16 cellular contexts compared by ENCODE assay signal in the genomic region with DNA sequence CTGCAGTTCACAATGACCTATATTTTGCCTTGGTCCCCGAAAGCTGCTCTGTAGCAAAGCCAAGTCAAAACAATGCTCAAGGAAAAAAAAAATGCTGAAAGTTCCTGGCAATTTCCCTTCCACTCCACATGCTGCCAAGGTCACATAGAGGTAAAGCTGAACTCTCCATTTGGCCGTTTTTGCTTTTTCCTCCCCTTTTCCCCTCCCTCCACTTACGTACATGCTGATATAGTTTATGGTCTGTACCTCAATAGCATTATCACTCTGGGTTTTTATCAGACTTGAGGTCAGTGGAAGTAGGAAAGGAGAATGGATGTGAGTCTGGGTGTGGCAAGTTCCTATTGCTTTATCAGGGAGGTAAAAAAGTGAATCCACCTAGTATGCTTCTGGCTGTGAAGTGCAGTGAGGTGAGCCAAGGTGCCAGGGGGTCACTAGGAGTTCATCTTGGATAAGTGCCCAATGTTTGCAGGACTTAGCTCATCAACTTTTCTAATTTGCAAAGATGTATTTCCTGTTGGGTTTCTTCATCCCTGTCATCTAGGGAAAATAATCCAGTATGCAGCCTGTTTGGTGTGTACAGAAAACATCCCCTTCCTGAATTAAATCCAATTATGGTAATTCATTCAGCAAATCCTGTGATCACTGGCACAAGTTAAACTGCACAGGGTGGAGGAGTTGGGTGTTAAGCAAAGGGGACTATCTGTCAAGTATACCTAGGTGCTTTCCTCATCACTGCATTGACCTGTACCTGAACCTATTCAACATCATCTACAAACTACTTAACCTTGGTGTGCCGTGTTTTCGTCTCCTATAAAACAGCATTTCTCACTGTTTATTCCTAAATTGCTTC.
A peak's percentile ranks its signal among the peaks of the same experiment; 100 is the strongest.
DNase-seq lines count a peak whose midpoint lies in the region; ATAC-seq and TF ChIP-seq lines count a peak whose summit lies in the region.
"Had no signal": no experiment of that assay in that cellular context is flagged by ENCODE, and none has a peak within 500 bp of the region (broad histone marks: within the 10 kb centered on the region; RNA-seq: fewer than 3 reads in every experiment).

No MANE protein-coding gene starts in this region.

- H3K4me3 Mint-ChIP-seq in Calu3 (ENCODE audit: low read depth, unreplicated experiment), result no peak overlapping the region
- H3K4me3 Mint-ChIP-seq: CD4-positive, alpha-beta T cell; natural killer cell treated with Interleukin-12 subunit alpha and Interleukin-12 subunit beta and Interleukin-15 and Interleukin-18, amount 100 ng/mL, for 72 hours; stimulated activated naive CD8-positive, alpha-beta T cell treated with anti-CD3 and anti-CD28 coated beads, Interleukin-15, Interleukin-2, amounts not matched to agents 100 ng/mL and 50 ng/mL, for 24 hours had no signal

- H3K36me3 ChIP-seq in mucosa of descending colon (ENCODE audit: low read depth), result no peaks in the 10 kb centered on the region

- H3K27me3 Mint-ChIP-seq in Calu3 (ENCODE audit: unreplicated experiment), result no peaks in the 10 kb centered on the region
- H3K27me3 Mint-ChIP-seq: CD4-positive, alpha-beta T cell; natural killer cell treated with Interleukin-12 subunit alpha and Interleukin-12 subunit beta and Interleukin-15 and Interleukin-18, amount 100 ng/mL, for 72 hours; stimulated activated naive CD8-positive, alpha-beta T cell treated with anti-CD3 and anti-CD28 coated beads, Interleukin-15, Interleukin-2, amounts not matched to agents 100 ng/mL and 50 ng/mL, for 24 hours had no signal

- peaks cover 44% of the 10 kb centered on the region for H3K4me1 ChIP-seq in mucosa of descending colon (ENCODE audit: low read depth)

- CTCF ChIA-PET in Calu3 (lab: Charles Lee), result no interaction called here

- no TSS peak for BruUV-seq in Calu3 (replicated peaks; lab: Mats Ljungman, UMichigan)

- H3K36me3 Mint-ChIP-seq in Calu3 (ENCODE audit: insufficient read depth, unreplicated experiment), result no peaks in the 10 kb centered on the region
- H3K36me3 Mint-ChIP-seq: natural killer cell treated with Interleukin-12 subunit alpha and Interleukin-12 subunit beta and Interleukin-15 and Interleukin-18, amount 100 ng/mL, for 72 hours had no signal

- no peak for TF ChIP-seq CTCF in Calu3 (IDR thresholded peaks at IDR 0.05; ENCODE audit: unreplicated experiment)
- TF ChIP-seq CTCF in epithelial cell of esophagus (IDR thresholded peaks at IDR 0.05; ENCODE audit: insufficient read depth, low read depth, low read length, missing control alignments), result no peak
- no peak for TF ChIP-seq CTCF in mucosa of descending colon (IDR thresholded peaks at IDR 0.05)

- peak; percentile 41 for DNase-seq in Calu3
- DNase-seq in NCI-H69 (lab: John Stamatoyannopoulos, UW), result peak; percentile 27
- DNase-seq in epithelial cell of esophagus (ENCODE audit: low read depth), result peak; percentile 48
- DNase-seq in mucosa of descending colon, result peak in 2 of 3 donors; percentile 56 to 71
- DNase-seq in KG1 (lab: John Stamatoyannopoulos, UW), result no peak
- DNase-seq: activated CD8-positive, alpha-beta memory T cell treated with anti-CD3 and anti-CD28 coated beads for 24 hours; activated effector memory CD4-positive, alpha-beta T cell treated with anti-CD3 and anti-CD28 coated beads, Interleukin-2, amount 50 U/mL, for 16 hours; CD4-positive, alpha-beta T cell; IMR-90; NCI-H1048; NCI-H510A; SHP77 treated with DMSO at 0.1 percent for 48 hours had no signal

- H3K4me3 ChIP-seq in epithelial cell of esophagus (ENCODE audit: low read length) (no peak overlapping the region), mucosa of descending colon (no peak overlapping the region)

- no peaks in the 10 kb centered on the region for H3K9me3 ChIP-seq in mucosa of descending colon

- ATAC-seq in mucosa of descending colon (peak; percentile 84), HG03521 (IDR thresholded peaks at IDR 0.05; ENCODE audit: unreplicated experiment) (no peak), GM18519 (IDR thresholded peaks at IDR 0.05; ENCODE audit: low FRiP score, unreplicated experiment) (no peak)
- ATAC-seq: natural killer cell treated with Interleukin-12 subunit alpha and Interleukin-12 subunit beta and Interleukin-15 and Interleukin-18, amount 100 ng/mL, for 72 hours had no signal

- H3K27ac Mint-ChIP-seq in Calu3 (ENCODE audit: unreplicated experiment), result peak overlapping the region; percentile 30
- H3K27ac Mint-ChIP-seq: CD4-positive, alpha-beta T cell; natural killer cell treated with Interleukin-12 subunit alpha and Interleukin-12 subunit beta and Interleukin-15 and Interleukin-18, amount 100 ng/mL, for 72 hours; stimulated activated naive CD8-positive, alpha-beta T cell treated with anti-CD3 and anti-CD28 coated beads, Interleukin-15, Interleukin-2, amounts not matched to agents 100 ng/mL and 50 ng/mL, for 24 hours had no signal

- intact Hi-C loops in Calu3 (cut with micrococcal nuclease; ENCODE audit: unreplicated experiment) (loop anchor here (1.0 kb wide), 1 partner anchor 96 kb away; no protein-coding TSS in a partner anchor), mucosa of descending colon (cut with DNase I, micrococcal nuclease) (no loop called here)

- peaks cover 50% of the 10 kb centered on the region for H3K4me1 Mint-ChIP-seq in Calu3 (ENCODE audit: low read depth, unreplicated experiment)

- H3K9me3 Mint-ChIP-seq in Calu3 (ENCODE audit: low read depth, unreplicated experiment), result no peaks in the 10 kb centered on the region
- H3K9me3 Mint-ChIP-seq: natural killer cell treated with Interleukin-12 subunit alpha and Interleukin-12 subunit beta and Interleukin-15 and Interleukin-18, amount 100 ng/mL, for 72 hours; stimulated activated naive CD8-positive, alpha-beta T cell treated with anti-CD3 and anti-CD28 coated beads, Interleukin-15, Interleukin-2, amounts not matched to agents 100 ng/mL and 50 ng/mL, for 24 hours had no signal
